In the genomic region with DNA sequence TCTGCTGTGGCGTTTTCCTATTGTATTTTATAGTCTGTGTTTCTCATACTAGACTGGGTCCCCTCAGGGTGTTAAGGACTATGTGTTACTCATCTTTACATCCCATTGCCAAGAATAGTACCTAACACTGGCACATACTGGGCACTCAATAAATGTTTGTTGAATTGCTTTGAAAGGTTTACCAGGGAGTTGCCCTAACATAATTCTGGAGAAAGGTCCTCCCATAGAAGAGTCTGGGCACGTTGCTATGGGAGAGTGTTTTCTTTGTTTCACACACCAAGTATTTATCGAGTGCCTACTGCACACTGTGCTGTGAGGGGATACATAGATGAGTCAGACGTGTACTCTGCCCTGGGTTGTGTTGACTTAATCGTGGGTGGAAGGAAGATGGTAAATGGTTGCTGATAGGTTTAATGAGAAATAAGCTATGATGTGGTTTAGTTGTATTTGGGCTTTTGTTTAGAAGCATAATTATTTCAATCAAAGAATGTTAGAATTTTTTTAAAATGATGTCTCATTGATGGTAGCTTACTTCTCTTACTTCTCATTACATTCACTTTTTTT, we compare ENCODE assay signal across 8 cellular contexts. TPM values are rescaled to one million over a fixed set of nuclear protein-coding genes. Genes with fewer than 3 reads are reported as not detected.
DNase-seq lines count a peak whose midpoint lies in the region; ATAC-seq, FAIRE-seq and TF ChIP-seq lines count a peak whose summit lies in the region.

No MANE protein-coding gene starts in this region.

- H3K36me3 ChIP-seq in GM23248 (ENCODE audit: low read depth) (no peaks in the 10 kb centered on the region), GM12878 (ENCODE audit: control insufficient read depth in 2 of 2, insufficient read depth in 2 of 2, low read length in 1 of 2) (no peaks in the 10 kb centered on the region)

- peaks cover 45% of the 10 kb centered on the region for H3K4me1 Mint-ChIP-seq in activated CD8-positive, alpha-beta memory T cell treated with anti-CD3 and anti-CD28 coated beads, Interleukin-2, amount 10 ng/mL, durations not matched to agents 7 days and 5 days
- H3K4me1 Mint-ChIP-seq in progenitor cell of endocrine pancreas (ENCODE audit: low read depth): peaks cover 22% of the 10 kb centered on the region

- peak overlapping the region; percentile 27; the same call in 1 of the 2 replicates for H3K27ac ChIP-seq in GM23248
- peak overlapping the region; percentile 55 for H3K27ac ChIP-seq in GM12878 (ENCODE audit: control insufficient read depth, insufficient read depth)

- H3K4me1 ChIP-seq in GM23248 (ENCODE audit: insufficient read depth) (peaks cover 13% of the 10 kb centered on the region), GM12878 (ENCODE audit: control insufficient read depth, insufficient read depth, low read length) (peaks cover 41% of the 10 kb centered on the region)

- in situ Hi-C loops in GM23248 (cut with MboI): no loop called here
- in situ Hi-C loops in GM12878 (cut with MboI): no loop called here

- TF ChIP-seq POLR2A in GM12878 (IDR thresholded peaks at IDR 0.05; ENCODE audit: low read depth, low read length): no peak

- ATAC-seq in activated CD8-positive, alpha-beta memory T cell treated with anti-CD3 and anti-CD28 coated beads, Interleukin-2, amount 10 ng/mL, durations not matched to agents 7 days and 5 days: peak; percentile 91
- ATAC-seq in GM12878: peak; percentile 96

- H2AFZ ChIP-seq in GM23248: no peak overlapping the region
- no peak overlapping the region for H2AFZ ChIP-seq in GM12878 (ENCODE audit: control insufficient read depth, low read depth, low read length)

- no peak for TF ChIP-seq RAD21 in GM12878 (IDR thresholded peaks at IDR 0.05; ENCODE audit: insufficient read depth, low read depth, low read length)

- H3K27me3 ChIP-seq in GM23248 (replicated peaks; ENCODE audit: insufficient read depth): no peaks in the 10 kb centered on the region
- H3K27me3 ChIP-seq in GM12878 (replicated peaks in 1 of 2; ENCODE audit: control insufficient read depth in 2 of 2, insufficient read depth in 2 of 2, low read length in 1 of 2): no peaks in the 10 kb centered on the region

- no peak overlapping the region for H3K4me3 Mint-ChIP-seq in activated CD8-positive, alpha-beta memory T cell treated with anti-CD3 and anti-CD28 coated beads, Interleukin-2, amount 10 ng/mL, durations not matched to agents 7 days and 5 days
- H3K4me3 Mint-ChIP-seq in progenitor cell of endocrine pancreas (ENCODE audit: low read depth): no peak overlapping the region

- no peak overlapping the region for H3K4me2 ChIP-seq in GM23248 (ENCODE audit: unreplicated experiment)
- H3K4me2 ChIP-seq in GM12878 (ENCODE audit: control insufficient read depth, insufficient read depth): peak overlapping the region; percentile 40

- H3K9ac ChIP-seq in GM23248: no peak overlapping the region
- no peak overlapping the region for H3K9ac ChIP-seq in GM12878 (ENCODE audit: control insufficient read depth, insufficient read depth, low read length)

- POLR2A ChIA-PET in GM12878 (lab: Charles Lee): interaction anchor here (1.2 to 4.3 kb wide), 10 partner anchors 10 to 43 kb away, joined by 4 to 18 read pairs (median 7); partner anchors contain the start of gene AFF1

- RAD21 ChIA-PET in GM12878 (lab: Charles Lee; ENCODE audit: unreplicated experiment): interaction anchor here (0.6 to 4.1 kb wide), 15 partner anchors 9 to 482 kb away, joined by 3 to 53 read pairs (median 5); partner anchors contain the start of gene AFF1

- no peaks in the 10 kb centered on the region for H3K27me3 Mint-ChIP-seq in activated CD8-positive, alpha-beta memory T cell treated with anti-CD3 and anti-CD28 coated beads, Interleukin-2, amount 10 ng/mL, durations not matched to agents 7 days and 5 days
- no peaks in the 10 kb centered on the region for H3K27me3 Mint-ChIP-seq in progenitor cell of endocrine pancreas

- SMC1A ChIA-PET in GM12878 (lab: Charles Lee; ENCODE audit: uncharacterized antibody, unreplicated experiment): interaction anchor here (0.5 to 4.4 kb wide), 18 partner anchors 9 to 115 kb away, joined by 3 to 35 read pairs (median 7); no protein-coding TSS in a partner anchor

- peak; percentile 81 for FAIRE-seq in GM12878 (lab: Jason Lieb, UNC)

- no peak for TF ChIP-seq CTCF in GM12878 (IDR thresholded peaks at IDR 0.05 in 2 of 3, conservative IDR thresholded peaks at IDR 0.05 in 1 of 3; ENCODE audit: control insufficient read depth in 2 of 3, extremely low read depth in 1 of 3, insufficient read depth in 1 of 3, low read depth in 3 of 3, low read length in 3 of 3)
- no peak for TF ChIP-seq CTCF in progenitor cell of endocrine pancreas (IDR thresholded peaks at IDR 0.05; ENCODE audit: unreplicated experiment)

- 35 to 46% methylated on average over 5 of the region's 5 CpGs for WGBS in GM23248 (ENCODE audit: low coverage in 1 of 2, low lambda C conversion rate in 2 of 2, missing lambda C conversion rate in 2 of 2), 2 experiments
- 21% methylated on average over 5 of the region's 5 CpGs for WGBS in GM12878 (ENCODE audit: insufficient coverage, insufficient replicate concordance, low lambda C conversion rate, missing lambda C conversion rate)

- peak; percentile 57 for DNase-seq in activated CD8-positive, alpha-beta memory T cell treated with anti-CD3 and anti-CD28 coated beads, Interleukin-2, amount 10 ng/mL, durations not matched to agents 7 days and 5 days
- DNase-seq in activated CD8-positive, alpha-beta memory T cell treated with anti-CD3 and anti-CD28 coated beads, Interleukin-2, amount 50 U/mL, for 4 hours: no peak
- peak; percentile 81 for DNase-seq in GM23248
- DNase-seq in M059J (ENCODE audit: low read depth): peak; percentile 87
- peak; percentile 67 for DNase-seq in GM12878 (ENCODE audit: low read depth, low spot score)
- DNase-seq in progenitor cell of endocrine pancreas (ENCODE audit: low spot score, unreplicated experiment): no peak
- DNase-seq in head of caudate nucleus: no peak
- DNase-seq in GM03348 (ENCODE audit: low spot score): no peak

- peaks cover 7% of the 10 kb centered on the region for H3K36me3 Mint-ChIP-seq in activated CD8-positive, alpha-beta memory T cell treated with anti-CD3 and anti-CD28 coated beads, Interleukin-2, amount 10 ng/mL, durations not matched to agents 7 days and 5 days
- H3K36me3 Mint-ChIP-seq in progenitor cell of endocrine pancreas (ENCODE audit: insufficient read depth): peaks cover 4% of the 10 kb centered on the region

- peaks cover 15% of the 10 kb centered on the region for H3K79me2 ChIP-seq in GM23248 (ENCODE audit: insufficient read depth)
- peaks cover 73% of the 10 kb centered on the region for H3K79me2 ChIP-seq in GM12878 (ENCODE audit: control insufficient read depth, insufficient read depth, low read length)

- BruUV-seq in GM12878 (replicated peaks; lab: Mats Ljungman, UMichigan): no TSS peak

- TF ChIP-seq EP300 in GM12878 (IDR thresholded peaks at IDR 0.05; ENCODE audit: borderline replicate concordance in 1 of 2, control insufficient read depth in 1 of 2, low read depth in 2 of 2, low read length in 2 of 2): peak in 1 of 2 experiments; percentile 74; a peak in 1 of 4 replicates

- H3K4me3 ChIP-seq in GM23248 (no peak overlapping the region), GM12878 (peak overlapping the region; percentile 31; the same call in 1 of the 2 replicates)

- H3K9me3 ChIP-seq in GM23248 (ENCODE audit: low read depth) (no peaks in the 10 kb centered on the region), GM12878 (replicated peaks; ENCODE audit: control insufficient read depth, insufficient read depth, low read length) (no peaks in the 10 kb centered on the region)

- CTCF ChIA-PET in activated CD8-positive, alpha-beta memory T cell treated with anti-CD3 and anti-CD28 coated beads, Interleukin-2, amount 10 ng/mL, durations not matched to agents 7 days and 5 days (lab: Charles Lee): no interaction called here
- CTCF ChIA-PET in GM12878 (lab: Yijun Ruan, JAX): interaction anchor here (0.7 to 2.5 kb wide), 5 partner anchors 10 to 116 kb away, joined by 3 to 20 read pairs (median 4); no protein-coding TSS in a partner anchor

- intact Hi-C loops in GM12878 (cut with micrococcal nuclease; ENCODE audit: unreplicated experiment) (loop anchor here (5.0 kb wide), 1 partner anchor 40 kb away; the partner anchor contains the start of gene AFF1), head of caudate nucleus (cut with DNase I) (no loop called here)

- no peaks in the 10 kb centered on the region for H3K9me3 Mint-ChIP-seq in activated CD8-positive, alpha-beta memory T cell treated with anti-CD3 and anti-CD28 coated beads, Interleukin-2, amount 10 ng/mL, durations not matched to agents 7 days and 5 days (ENCODE audit: low read depth)
- H3K9me3 Mint-ChIP-seq in progenitor cell of endocrine pancreas (ENCODE audit: low read depth): no peaks in the 10 kb centered on the region

- H4K20me1 ChIP-seq in GM23248 (ENCODE audit: insufficient read depth) (no peaks in the 10 kb centered on the region), GM12878 (ENCODE audit: control insufficient read depth, insufficient read depth) (no peaks in the 10 kb centered on the region)

- H3F3A ChIP-seq in GM23248 (ENCODE audit: insufficient read depth): peaks cover 11% of the 10 kb centered on the region; the same call in 1 of the 2 replicates

- H3K9me2 ChIP-seq in GM23248 (ENCODE audit: insufficient read depth): no peaks in the 10 kb centered on the region

- H3K27ac Mint-ChIP-seq in activated CD8-positive, alpha-beta memory T cell treated with anti-CD3 and anti-CD28 coated beads, Interleukin-2, amount 10 ng/mL, durations not matched to agents 7 days and 5 days: no peak overlapping the region
- H3K27ac Mint-ChIP-seq in progenitor cell of endocrine pancreas: peak overlapping the region; percentile 65

RNA-seq across cellular contexts. Expression of gene AFF1, which starts 42.9 kb away (rescaled TPM):
- total RNA-seq in activated CD8-positive, alpha-beta memory T cell treated with anti-CD3 and anti-CD28 coated beads, Interleukin-2, amount 10 ng/mL, durations not matched to agents 7 days and 5 days: 10 to 100 TPM; 42.3 to 67.5 TPM
- 11.8 and 13.8 TPM in 2 replicates for total RNA-seq in GM23248 (2014; rRNA removed; shearing (Covaris generic))
- polyA plus RNA-seq in GM23248 (2016; fragmentation: Nextera tagmentation; extraction: Ambion mirVana) (9.4 and 11.0 TPM in 2 replicates), GM12878 (2011; rRNA removed) (25.1 and 26.1 TPM in 2 replicates), GM12878 (2014; fragmentation: Illumina TruSeq; extraction: Trizol) (30.7 and 32.9 TPM in 2 replicates), GM12878 (2014; fragmentation: Nextera tagmentation; extraction: Ambion mirVana) (10 to 100 TPM in 1 of 2 experiments, 1 to 10 TPM in 1; 3.5 to 11.4 TPM), GM12878 (2014; rRNA removed) (18.6 and 20.5 TPM in 2 replicates), GM12878 (2016; fragmentation: Nextera tagmentation; extraction: Ambion mirVana) (10 to 100 TPM; 21.6 to 24.0 TPM)
- 7.6 and 17.1 TPM in 2 replicates for total RNA-seq in M059J (2014; rRNA removed; shearing (Covaris generic))
- total RNA-seq in GM12878 (2013; cell fraction: nucleolus; rRNA removed): 242 and 244 TPM in 2 replicates
- total RNA-seq in GM12878 (2014; rRNA removed) (21.2 and 21.3 TPM in 2 replicates), GM12878 (2014; rRNA removed; fragmentation: Illumina TruSeq; extraction: Trizol) (21.5 and 22.8 TPM in 2 replicates), GM12878 (2021) (52.5 and 56.1 TPM in 2 replicates), progenitor cell of endocrine pancreas (86.0 and 89.3 TPM in 2 replicates)
- 51.7 TPM for polyA plus RNA-seq in GM12878 (2011; ENCODE audit: low read depth)
- polyA plus RNA-seq in GM12878 (2011; cell fraction: cytosol; rRNA removed): 21.3 and 44.0 TPM in 2 replicates
- 50.2 and 53.3 TPM in 2 replicates for polyA plus RNA-seq in GM12878 (2011; cell fraction: nucleus; rRNA removed)
- 32.6 and 34.7 TPM in 2 replicates for polyA plus RNA-seq in GM12878 (2012)
- 115 and 130 TPM in 2 replicates for polyA minus RNA-seq in GM12878 (2011; rRNA and poly(A)+ RNA removed)
- polyA minus RNA-seq in GM12878 (2011; cell fraction: cytosol; rRNA and poly(A)+ RNA removed): 30.8 and 33.0 TPM in 2 replicates
- polyA minus RNA-seq in GM12878 (2011; cell fraction: nucleus; rRNA and poly(A)+ RNA removed): 72.7 and 104 TPM in 2 replicates

Comparison
In these comparisons a context has a peak if more than half of its experiments do, and no peak if none do; other contexts are left out.
1. DNase-seq: peak in activated CD8-positive, alpha-beta memory T cell treated with anti-CD3 and anti-CD28 coated beads, Interleukin-2, amount 10 ng/mL, durations not matched to agents 7 days and 5 days (single experiment), GM23248 (single experiment), M059J (single experiment) and GM12878 (single experiment); none in activated CD8-positive, alpha-beta memory T cell treated with anti-CD3 and anti-CD28 coated beads, Interleukin-2, amount 50 U/mL, for 4 hours (single experiment), progenitor cell of endocrine pancreas (single experiment), head of caudate nucleus (0 of 42) and GM03348 (single experiment).